In genomic region chr20:31661625-31662371, GRCh38 we compare ENCODE assay signal across 8 cellular contexts. TPM values are rescaled to one million over a fixed set of nuclear protein-coding genes. Genes with fewer than 3 reads are reported as not detected.
DNase-seq lines count a peak whose midpoint lies in the region; ATAC-seq and TF ChIP-seq lines count a peak whose summit lies in the region.

No MANE protein-coding gene starts in this region.

- peak; percentile 76 for ATAC-seq in HG03066 (IDR thresholded peaks at IDR 0.05; ENCODE audit: low read depth, unreplicated experiment)
- peak; percentile 85 for ATAC-seq in left lung

- H3K27me3 Mint-ChIP-seq in activated CD4-positive, alpha-beta T cell treated with anti-CD3 and anti-CD28 coated beads, Interleukin-2, amount 10 ng/mL, durations not matched to agents 24 days and 14 days: no peaks in the 10 kb centered on the region

- TF ChIP-seq CTCF in left lung (IDR thresholded peaks at IDR 0.05): peak; percentile 73 to 93

- no peaks in the 10 kb centered on the region for H3K9me3 ChIP-seq in left lung

- H3K4me1 Mint-ChIP-seq in activated CD4-positive, alpha-beta T cell treated with anti-CD3 and anti-CD28 coated beads, Interleukin-2, amount 10 ng/mL, durations not matched to agents 24 days and 14 days: peaks cover 47% of the 10 kb centered on the region

- H3K27me3 ChIP-seq in left lung: no peaks in the 10 kb centered on the region

- peaks cover 57% of the 10 kb centered on the region for H3K36me3 Mint-ChIP-seq in activated CD4-positive, alpha-beta T cell treated with anti-CD3 and anti-CD28 coated beads, Interleukin-2, amount 10 ng/mL, durations not matched to agents 24 days and 14 days (ENCODE audit: low read depth)

- H3K4me3 Mint-ChIP-seq in activated CD4-positive, alpha-beta T cell treated with anti-CD3 and anti-CD28 coated beads, Interleukin-2, amount 10 ng/mL, durations not matched to agents 24 days and 14 days: peak overlapping the region; percentile 78

- peaks cover 27 to 54% of the 10 kb centered on the region in 2 donors for H3K4me1 ChIP-seq in left lung

- H3K4me3 ChIP-seq in left lung: peak overlapping the region; percentile 14 to 30

- intact Hi-C loops in activated CD4-positive, alpha-beta T cell treated with anti-CD3 and anti-CD28 coated beads, Interleukin-2, amount 10 ng/mL, durations not matched to agents 24 days and 14 days (cut with micrococcal nuclease): loop anchor here (1.0 to 2.0 kb wide), 2 partner anchors 13 to 62 kb away; no protein-coding TSS in a partner anchor
- intact Hi-C loops in left lung (cut with DNase I): loop anchor here in 1 of 2 donors (10.0 kb wide), 1 partner anchor 63 kb away; the partner anchor contains the start of gene BCL2L1

- no peaks in the 10 kb centered on the region for H3K9me3 Mint-ChIP-seq in activated CD4-positive, alpha-beta T cell treated with anti-CD3 and anti-CD28 coated beads, Interleukin-2, amount 10 ng/mL, durations not matched to agents 24 days and 14 days

- H3K36me3 ChIP-seq in left lung: peaks cover 0 to 28% of the 10 kb centered on the region in 2 donors

- H3K27ac Mint-ChIP-seq in activated CD4-positive, alpha-beta T cell treated with anti-CD3 and anti-CD28 coated beads, Interleukin-2, amount 10 ng/mL, durations not matched to agents 24 days and 14 days: peak overlapping the region; percentile 89

- DNase-seq in NCI-H2081 (lab: John Stamatoyannopoulos, UW) (peak; percentile 71 to 74), NCI-H2081 treated with DMSO at 0.1 percent for 48 hours (lab: John Stamatoyannopoulos, UW) (no peak), NCI-H226 (peak; percentile 63), dedifferentiated amniotic fluid mesenchymal stem cell (ENCODE audit: extremely low spot score) (peak; percentile 54), left lung (peak; percentile 84 to 93)
- peak; percentile 92 for DNase-seq in activated CD4-positive, alpha-beta T cell treated with anti-CD3 and anti-CD28 coated beads, Interleukin-2, amount 10 ng/mL, durations not matched to agents 24 days and 14 days
- DNase-seq in stimulated activated CD4-positive, alpha-beta T cell treated with anti-CD3 and anti-CD28 coated beads, Interleukin-2, amount 100 ng/mL, for 4 hours (ENCODE audit: low read depth): peak; percentile 60

- H3K27ac ChIP-seq in left lung: peak overlapping the region; percentile 64 to 69

RNA-seq across cellular contexts. Expression of gene COX4I2, which starts 24.1 kb away (rescaled TPM):
- not detected in 2 replicates for total RNA-seq in activated CD4-positive, alpha-beta T cell treated with anti-CD3 and anti-CD28 coated beads, Interleukin-2, amount 10 ng/mL, durations not matched to agents 24 days and 14 days
- total RNA-seq in left lung: 10 to 100 TPM; 13.5 to 15.7 TPM

RNA-seq across cellular contexts. Expression of gene ID1, which starts 56.7 kb away (rescaled TPM):
- 2.7 and 2.9 TPM in 2 replicates for total RNA-seq in activated CD4-positive, alpha-beta T cell treated with anti-CD3 and anti-CD28 coated beads, Interleukin-2, amount 10 ng/mL, durations not matched to agents 24 days and 14 days
- total RNA-seq in left lung: 100 to 1,000 TPM; 185 to 297 TPM

Comparison
In these comparisons a context has a peak if more than half of its experiments do, and no peak if none do; other contexts are left out.
1. RNA of gene COX4I2, which starts 24.1 kb away (total RNA-seq): 13.5 to 15.7 TPM in left lung; not detected in activated CD4-positive, alpha-beta T cell treated with anti-CD3 and anti-CD28 coated beads, Interleukin-2, amount 10 ng/mL, durations not matched to agents 24 days and 14 days; every median in the first group is over 10 times any median in the second.
2. RNA of gene ID1, which starts 56.7 kb away (total RNA-seq): 185 to 297 TPM in left lung; 2.7 to 2.9 TPM in activated CD4-positive, alpha-beta T cell treated with anti-CD3 and anti-CD28 coated beads, Interleukin-2, amount 10 ng/mL, durations not matched to agents 24 days and 14 days; every median in the first group is over 10 times any median in the second.